Comparison of ENCODE assay signal across 8 cellular contexts in the genomic region with DNA sequence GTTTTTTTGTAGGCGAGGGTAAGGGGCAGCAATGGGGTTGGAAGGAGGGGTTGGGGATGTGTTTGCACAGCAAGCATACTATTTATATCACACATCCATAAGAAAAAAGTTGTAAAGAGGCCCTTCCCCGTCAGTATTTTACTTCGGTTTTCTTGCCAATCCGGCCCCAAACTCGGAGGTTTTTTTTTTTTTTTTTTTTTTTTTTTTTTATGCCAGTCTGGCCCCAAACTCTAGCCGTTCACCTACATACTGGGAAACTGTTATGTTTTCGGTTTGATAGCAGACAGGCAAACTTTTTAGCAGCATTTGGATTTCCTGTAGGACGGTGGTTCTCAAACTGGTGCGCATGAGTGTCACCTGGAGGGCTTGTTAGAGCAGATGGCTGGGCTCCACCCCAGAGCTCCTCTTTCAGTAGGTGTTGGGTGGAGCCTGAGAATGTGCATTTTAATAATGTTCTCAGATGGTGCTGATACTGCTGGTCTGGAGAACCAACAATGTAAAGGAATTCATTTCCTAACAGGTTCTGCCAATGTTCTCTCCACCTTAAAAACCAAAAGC.
A peak's percentile ranks its signal among the peaks of the same experiment; 100 is the strongest.
DNase-seq lines count a peak whose midpoint lies in the region; ATAC-seq and TF ChIP-seq lines count a peak whose summit lies in the region.

No MANE protein-coding gene starts in this region.

- peak overlapping the region; percentile 57 for H3K4me3 ChIP-seq in AG09309 (ENCODE audit: control insufficient read depth, low read depth, low read length)
- H3K4me3 ChIP-seq in right lobe of liver: peak overlapping the region in 2 of 3 donors; percentile 12 to 27
- peak overlapping the region in 2 of 4 donors; percentile 16 to 50 for H3K4me3 ChIP-seq in adrenal gland

- H3K27ac ChIP-seq in right lobe of liver (no peak overlapping the region), adrenal gland (no peak overlapping the region)

- H3K4me1 Mint-ChIP-seq in IgD-negative memory B cell: peaks cover 2 to 10% (median 5%) of the 10 kb centered on the region in 3 donors
- H3K4me1 Mint-ChIP-seq in activated naive CD8-positive, alpha-beta T cell treated with anti-CD3 and anti-CD28 coated beads, Interleukin-2, amount 10 ng/mL, durations not matched to agents 7 days and 5 days: peaks cover 15% of the 10 kb centered on the region

- peak overlapping the region in 1 of 3 donors; percentile 21 for H3K27ac Mint-ChIP-seq in IgD-negative memory B cell
- H3K27ac Mint-ChIP-seq in activated naive CD8-positive, alpha-beta T cell treated with anti-CD3 and anti-CD28 coated beads, Interleukin-2, amount 10 ng/mL, durations not matched to agents 7 days and 5 days: no peak overlapping the region

- POLR2A ChIA-PET in activated naive CD8-positive, alpha-beta T cell treated with anti-CD3 and anti-CD28 coated beads, Interleukin-2, amount 10 ng/mL, durations not matched to agents 7 days and 5 days (lab: Charles Lee): interaction anchor here (1.3 to 1.5 kb wide), 2 partner anchors 77 to 126 kb away, joined by 7 to 13 read pairs; a partner anchor contains a TSS

- H3K9me3 ChIP-seq in right lobe of liver (no peaks in the 10 kb centered on the region), adrenal gland (replicated peaks in 1 of 3) (no peaks in the 10 kb centered on the region)

- H3K4me1 ChIP-seq in right lobe of liver (peaks cover 0 to 7% (median 3%) of the 10 kb centered on the region in 4 donors), adrenal gland (replicated peaks in 1 of 2) (no peaks in the 10 kb centered on the region)

- no peak for ATAC-seq in activated naive CD8-positive, alpha-beta T cell treated with anti-CD3 and anti-CD28 coated beads, Interleukin-2, amount 10 ng/mL, durations not matched to agents 7 days and 5 days (ENCODE audit: low read depth)
- ATAC-seq in right lobe of liver: no peak
- ATAC-seq in HG03342 (IDR thresholded peaks at IDR 0.05; ENCODE audit: unreplicated experiment): no peak

- H3K27me3 ChIP-seq in right lobe of liver: no peaks in the 10 kb centered on the region
- H3K27me3 ChIP-seq in adrenal gland: no peaks in the 10 kb centered on the region

- no peak for TF ChIP-seq CTCF in AG09309 (IDR thresholded peaks at IDR 0.05; ENCODE audit: control insufficient read depth, insufficient read depth, low read depth, low read length, missing control alignments)
- TF ChIP-seq CTCF in right lobe of liver (IDR thresholded peaks at IDR 0.05): no peak
- TF ChIP-seq CTCF in adrenal gland (IDR thresholded peaks at IDR 0.05): no peak

- no peaks in the 10 kb centered on the region for H3K9me3 Mint-ChIP-seq in IgD-negative memory B cell
- H3K9me3 Mint-ChIP-seq in activated naive CD8-positive, alpha-beta T cell treated with anti-CD3 and anti-CD28 coated beads, Interleukin-2, amount 10 ng/mL, durations not matched to agents 7 days and 5 days: no peaks in the 10 kb centered on the region

- intact Hi-C loops in right lobe of liver (cut with DNase I): loop anchor here (5.0 to 10.0 kb wide), 2 partner anchors 80 to 88 kb away; no protein-coding TSS in a partner anchor
- intact Hi-C loops in adrenal gland (cut with DNase I): loop anchor here (5.0 to 10.0 kb wide), 4 partner anchors 88 to 853 kb away; a partner anchor contains a TSS

- H3K27me3 Mint-ChIP-seq in IgD-negative memory B cell: peaks cover 21% of the 10 kb centered on the region
- H3K27me3 Mint-ChIP-seq in activated naive CD8-positive, alpha-beta T cell treated with anti-CD3 and anti-CD28 coated beads, Interleukin-2, amount 10 ng/mL, durations not matched to agents 7 days and 5 days: peaks cover 39% of the 10 kb centered on the region

- peak overlapping the region; percentile 61 to 98 (median 89) for H3K4me3 Mint-ChIP-seq in IgD-negative memory B cell
- H3K4me3 Mint-ChIP-seq in activated naive CD8-positive, alpha-beta T cell treated with anti-CD3 and anti-CD28 coated beads, Interleukin-2, amount 10 ng/mL, durations not matched to agents 7 days and 5 days: peak overlapping the region; percentile 85

- no peak for TF ChIP-seq POLR2A in right lobe of liver (IDR thresholded peaks at IDR 0.05)
- TF ChIP-seq POLR2A in adrenal gland (IDR thresholded peaks at IDR 0.05): no peak

- DNase-seq in AG09309 (ENCODE audit: low read depth) (no peak), right lobe of liver (no peak), NCI-H1092 treated with DMSO at 0.1 percent for 48 hours (lab: John Stamatoyannopoulos, UW) (no peak), SK-N-DZ (ENCODE audit: low spot score) (no peak), adrenal gland (no peak)
- DNase-seq in activated naive CD8-positive, alpha-beta T cell treated with anti-CD3 and anti-CD28 coated beads, Interleukin-2, amount 10 ng/mL, durations not matched to agents 7 days and 5 days: no peak

- 11% methylated on average over 8 of the region's 9 CpGs for WGBS in right lobe of liver (ENCODE audit: insufficient coverage, low coverage, low lambda C conversion rate, missing lambda C conversion rate)
- 10 to 15% (median 11%) methylated on average over 9 of the region's 9 CpGs for WGBS in adrenal gland, 4 donors

- H3K36me3 ChIP-seq in right lobe of liver (no peaks in the 10 kb centered on the region), adrenal gland (replicated peaks in 1 of 2) (no peaks in the 10 kb centered on the region)

- H3K36me3 Mint-ChIP-seq in IgD-negative memory B cell: no peaks in the 10 kb centered on the region
- no peaks in the 10 kb centered on the region for H3K36me3 Mint-ChIP-seq in activated naive CD8-positive, alpha-beta T cell treated with anti-CD3 and anti-CD28 coated beads, Interleukin-2, amount 10 ng/mL, durations not matched to agents 7 days and 5 days
